In genomic region chr13:49163162-49163561, GRCh38 we compare ENCODE assay signal across 11 cellular contexts. TPM values are rescaled to one million over a fixed set of nuclear protein-coding genes. Genes with fewer than 3 reads are reported as not detected.
"Had no signal": no experiment of that assay in that cellular context is flagged by ENCODE, and none has a peak within 500 bp of the region (broad histone marks: within the 10 kb centered on the region; RNA-seq: fewer than 3 reads in every experiment).

No MANE protein-coding gene starts in this region.

RNA-seq across cellular contexts. Expression of gene MLNR, which starts 57.0 kb away (rescaled TPM):
- total RNA-seq: OCI-LY7, PC-3, PC-9, Peyer's patch, Right ventricle myocardium inferior, Right ventricle myocardium superior, RPMI7951, SJCRH30, SJSA1, SK-MEL-5 had no signal
- polyA plus RNA-seq: SK-N-SH had no signal
